ENCODE assay signal across 8 cellular contexts in the genomic region with DNA sequence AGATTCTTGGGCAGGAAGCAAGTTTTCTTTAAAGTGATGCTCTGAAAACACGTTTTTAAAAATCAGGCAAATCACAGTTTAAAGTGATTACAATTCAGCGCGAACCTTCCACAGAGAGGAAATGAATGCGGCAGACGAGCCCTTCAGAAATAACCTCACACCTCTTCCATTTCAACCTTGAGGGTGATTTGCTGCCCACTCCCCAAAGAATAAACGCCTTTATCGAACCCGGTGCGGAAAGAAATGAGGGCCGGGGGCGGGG. TPM values are rescaled to one million over a fixed set of nuclear protein-coding genes. Genes with fewer than 3 reads are reported as not detected.
DNase-seq lines count a peak whose midpoint lies in the region; ATAC-seq and TF ChIP-seq lines count a peak whose summit lies in the region.

No MANE protein-coding gene starts in this region.

- POLR2A ChIA-PET in HCT116 (lab: Charles Lee) = no interaction called here

- H2BK120ac ChIP-seq in mesendoderm (ENCODE audit: low read depth, low read length) = peak overlapping the region; percentile 99

- peak overlapping the region; percentile 45 for H3K9ac ChIP-seq in HCT116 (ENCODE audit: low read length)
- H3K9ac ChIP-seq in mesendoderm (ENCODE audit: low read length) = peak overlapping the region; percentile 80

- no peaks in the 10 kb centered on the region for H3K79me2 ChIP-seq in HCT116 (ENCODE audit: insufficient read depth, low read length)
- peaks cover 28% of the 10 kb centered on the region for H3K79me2 ChIP-seq in mesendoderm (ENCODE audit: control insufficient read depth, insufficient read depth, low read length)

- H3K36me3 ChIP-seq in HCT116 (ENCODE audit: control insufficient read depth in 1 of 2, insufficient read depth in 2 of 2, low read length in 2 of 2) = no peaks in the 10 kb centered on the region
- H3K36me3 ChIP-seq in body of pancreas (replicated peaks in 1 of 2; ENCODE audit: insufficient read depth in 1 of 2, low read depth in 2 of 2) = no peaks in the 10 kb centered on the region
- H3K36me3 ChIP-seq in mesendoderm (ENCODE audit: control insufficient read depth, insufficient read depth, low read length) = no peaks in the 10 kb centered on the region

- BruUV-seq in HCT116 (replicated peaks; lab: Mats Ljungman, UMichigan) = no TSS peak

- H3K4me2 ChIP-seq in HCT116 (ENCODE audit: low read length) = peak overlapping the region; percentile 97
- H3K4me2 ChIP-seq in mesendoderm (ENCODE audit: low read length) = peak overlapping the region; percentile 94

- CTCF ChIA-PET in HCT116 (lab: Charles Lee) = no interaction called here

- no peak for ATAC-seq in HCT116
- no peak for ATAC-seq in body of pancreas
- no peak for ATAC-seq in HG03097 (IDR thresholded peaks at IDR 0.05; ENCODE audit: low FRiP score, unreplicated experiment)
- no peak for ATAC-seq in GM19395 (IDR thresholded peaks at IDR 0.05; ENCODE audit: unreplicated experiment)

- no peak overlapping the region for H3K23ac ChIP-seq in mesendoderm (ENCODE audit: low read length)

- DNase-seq in HCT116 (ENCODE audit: low read depth, low spot score) = no peak
- DNase-seq in body of pancreas = no peak
- DNase-seq in mesendoderm = no peak
- DNase-seq in NK-92 (lab: John Stamatoyannopoulos, UW; ENCODE audit: unreplicated experiment) = no peak
- no peak for DNase-seq in MV-4-11 (lab: John Stamatoyannopoulos, UW)

- peak overlapping the region; percentile 86 for H2BK5ac ChIP-seq in mesendoderm (ENCODE audit: low read length)

- H4K8ac ChIP-seq in mesendoderm (ENCODE audit: low read depth, low read length) = no peak overlapping the region

- H3K9me3 ChIP-seq in HCT116 (ENCODE audit: control insufficient read depth in 1 of 2, insufficient read depth in 1 of 2, low read depth in 1 of 2, low read length in 2 of 2) = no peaks in the 10 kb centered on the region
- no peaks in the 10 kb centered on the region for H3K9me3 ChIP-seq in body of pancreas

- H3K27ac ChIP-seq in 22Rv1 (peak overlapping the region; percentile 85), HCT116 (ENCODE audit: low read depth, low read length) (no peak overlapping the region; the same call in 1 of the 2 replicates), body of pancreas (peak overlapping the region in 2 of 4 donors; percentile 11 to 47), mesendoderm (ENCODE audit: low read depth, low read length) (peak overlapping the region; percentile 97)

- H2AK5ac ChIP-seq in mesendoderm (ENCODE audit: low read length) = no peak overlapping the region

- H3K79me1 ChIP-seq in mesendoderm (ENCODE audit: low read length) = no peaks in the 10 kb centered on the region

- no peak for TF ChIP-seq RAD21 in HCT116 (IDR thresholded peaks at IDR 0.05; ENCODE audit: low read depth)

- H3K4me3 ChIP-seq in HCT116 (replicated peaks in 1 of 2; ENCODE audit: low read depth in 1 of 2, low read length in 2 of 2) (peak overlapping the region; percentile 48 to 63), body of pancreas (peak overlapping the region; percentile 31 to 37), mesendoderm (ENCODE audit: low read length) (peak overlapping the region; percentile 43)

- H3K18ac ChIP-seq in mesendoderm (ENCODE audit: low read length) = peak overlapping the region; percentile 100

- peak overlapping the region; percentile 97 for H2AFZ ChIP-seq in HCT116 (ENCODE audit: low read depth, low read length, poor library complexity, severe bottlenecking)

- intact Hi-C loops in HCT116 (cut with micrococcal nuclease) (loop anchor here (2.0 to 10.0 kb wide), 5 partner anchors 100 to 1551 kb away; no protein-coding TSS in a partner anchor), body of pancreas (cut with DNase I) (no loop called here)

- H3K56ac ChIP-seq in mesendoderm (ENCODE audit: low read length) = peak overlapping the region; percentile 88

- no peaks in the 10 kb centered on the region for H3K27me3 ChIP-seq in HCT116 (ENCODE audit: insufficient read depth, low read length)
- H3K27me3 ChIP-seq in body of pancreas = peaks cover 0 to 4% of the 10 kb centered on the region in 2 donors
- no peaks in the 10 kb centered on the region for H3K27me3 ChIP-seq in mesendoderm (ENCODE audit: insufficient read depth, low read length, poor library complexity)

- H3K4me1 ChIP-seq in HCT116 (ENCODE audit: control insufficient read depth in 1 of 2, insufficient read depth in 2 of 2, low read length in 2 of 2) (peaks cover 8 to 36% of the 10 kb centered on the region in 2 experiments; a peak in 3 of 4 replicates), body of pancreas (peaks cover 41% of the 10 kb centered on the region), mesendoderm (ENCODE audit: control insufficient read depth, low read depth, low read length) (no peaks in the 10 kb centered on the region)

- 0% methylated on average over 10 to 11 of the region's 11 CpGs for WGBS in body of pancreas, 2 donors
- no CpG with 5 or more reads among the region's 11 CpGs for WGBS in mesendoderm (ENCODE audit: extremely low coverage, insufficient coverage, low lambda C conversion rate)

- H3K9me2 ChIP-seq in HCT116 (ENCODE audit: insufficient read depth) = no peaks in the 10 kb centered on the region

- H3K4ac ChIP-seq in mesendoderm (ENCODE audit: low read depth, low read length) = peak overlapping the region; percentile 81

- RAD21 ChIA-PET in HCT116 (lab: Charles Lee; ENCODE audit: low non-redundant PET in 1 of 2, low total read pairs in 2 of 2, uncharacterized antibody in 2 of 2, unreplicated experiment in 2 of 2) = no interaction called here

- TF ChIP-seq CTCF in 22Rv1 (IDR thresholded peaks at IDR 0.05) = no peak
- no peak for TF ChIP-seq CTCF in HCT116 (IDR thresholded peaks at IDR 0.05 in 2 of 3, conservative IDR thresholded peaks at IDR 0.05 in 1 of 3; ENCODE audit: borderline replicate concordance in 1 of 3, insufficient read depth in 1 of 3, low read depth in 2 of 3, low read length in 2 of 3)
- no peak for TF ChIP-seq CTCF in body of pancreas (IDR thresholded peaks at IDR 0.05)

- no peak overlapping the region for H4K5ac ChIP-seq in mesendoderm (ENCODE audit: low read length)

- H4K20me1 ChIP-seq in HCT116 (ENCODE audit: insufficient read depth) = no peaks in the 10 kb centered on the region

- TF ChIP-seq POLR2A in HCT116 (IDR thresholded peaks at IDR 0.05; ENCODE audit: borderline replicate concordance, extremely low read depth, insufficient read depth, insufficient read length) (no peak), body of pancreas (IDR thresholded peaks at IDR 0.05) (no peak)

- H2BK15ac ChIP-seq in mesendoderm (replicated peaks; ENCODE audit: low read depth) = peak overlapping the region; percentile 4

TF ChIP-seq in HCT116, 20 proteins besides CTCF, POLR2A, EP300 and RAD21:
- no peak for TF ChIP-seq TCF7L2 (IDR thresholded peaks at IDR 0.05; ENCODE audit: borderline replicate concordance, extremely low read depth, insufficient read depth, insufficient read length)
- no peak for TF ChIP-seq CEBPB (IDR thresholded peaks at IDR 0.05; ENCODE audit: low read depth)
- TF ChIP-seq, protein P1, sequence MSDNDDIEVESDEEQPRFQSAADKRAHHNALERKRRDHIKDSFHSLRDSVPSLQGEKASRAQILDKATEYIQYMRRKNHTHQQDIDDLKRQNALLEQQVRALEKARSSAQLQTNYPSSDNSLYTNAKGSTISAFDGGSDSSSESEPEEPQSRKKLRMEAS (IDR thresholded peaks at IDR 0.05) = no peak
TF ChIP-seq in HCT116: peak in this region for 0.

RNA-seq across cellular contexts. Expression of a gene that starts 2.3 kb away (rescaled TPM):
- 0.22 TPM for total RNA-seq in HCT116 (2021; ENCODE audit: unreplicated experiment)
- 0.04 and 0.08 TPM in 2 replicates for polyA plus RNA-seq in HCT116 (2012)
- 1 to 10 TPM; 1.3 to 3.4 TPM for total RNA-seq in body of pancreas
- polyA plus RNA-seq in mesendoderm (2013, experiment 1 of 2) = 29.1 TPM
- 27.0 TPM for polyA plus RNA-seq in mesendoderm (2013, experiment 2 of 2)
